In genomic region chr12:104535383-104535782, GRCh38 we compare ENCODE assay signal across 19 cellular contexts.
DNase-seq lines count a peak whose midpoint lies in the region; ATAC-seq and TF ChIP-seq lines count a peak whose summit lies in the region.
"Had no signal": no experiment of that assay in that cellular context is flagged by ENCODE, and none has a peak within 500 bp of the region (broad histone marks: within the 10 kb centered on the region; RNA-seq: fewer than 3 reads in every experiment).

No MANE protein-coding gene starts in this region.

- peaks cover 84% of the 10 kb centered on the region for H3K4me1 Mint-ChIP-seq in central memory CD8-positive, alpha-beta T cell
- H3K4me1 Mint-ChIP-seq in naive B cell, result peaks cover 76 to 89% (median 85%) of the 10 kb centered on the region in 3 donors

- ATAC-seq in central memory CD8-positive, alpha-beta T cell (replicated peaks; ENCODE audit: extremely low read depth, poor library complexity, severe bottlenecking), result no peak
- no peak for ATAC-seq in naive B cell (ENCODE audit: low read depth in 2 of 2)
- no peak for ATAC-seq in GM18511 (IDR thresholded peaks at IDR 0.05; ENCODE audit: unreplicated experiment)
- ATAC-seq: HCT116; stimulated activated memory B cell treated with anti-CD40 and anti-IgM and Interleukin-4, amounts not matched to agents 10 μg/mL and 1 μg/mL and 100 μg/mL, for 72 hours had no signal

- no peaks in the 10 kb centered on the region for H3K9me3 Mint-ChIP-seq in central memory CD8-positive, alpha-beta T cell
- H3K9me3 Mint-ChIP-seq in naive B cell, result peaks cover 0 to 4% (median 0%) of the 10 kb centered on the region in 7 donors
- H3K9me3 Mint-ChIP-seq: stimulated activated memory B cell treated with anti-CD40 and anti-IgM and Interleukin-4, amounts not matched to agents 10 μg/mL and 1 μg/mL and 100 μg/mL, for 72 hours had no signal

- DNase-seq in AG10803 (ENCODE audit: low read depth) (peak; percentile 94), RPMI7951 (ENCODE audit: low read depth) (peak; percentile 47), naive B cell (no peak), T1000 (lab: John Stamatoyannopoulos, UW) (no peak), activated gamma-delta T cell treated with Interleukin-2 at 50 U/mL for 16 hours (no peak), T-helper 9 cell (no peak)
- DNase-seq in central memory CD8-positive, alpha-beta T cell (ENCODE audit: low spot score in 2 of 2), result no peak
- DNase-seq: ACHN, activated gamma-delta T cell, anterior cingulate cortex, colonic mucosa, COR-L47, KG1, NCI-H2081 treated with DMSO at 0.1 percent for 48 hours, NCI-H524, tibial artery had no signal

- peak overlapping the region; percentile 7 for H3K27ac Mint-ChIP-seq in central memory CD8-positive, alpha-beta T cell (ENCODE audit: low read depth)
- peak overlapping the region in 4 of 6 donors; percentile 47 to 66 (median 48) for H3K27ac Mint-ChIP-seq in naive B cell

- TF ChIP-seq CTCF in AG10803 (conservative IDR thresholded peaks at IDR 0.05; ENCODE audit: low read length), result no peak

- no peak overlapping the region for H3K4me3 Mint-ChIP-seq in central memory CD8-positive, alpha-beta T cell
- H3K4me3 Mint-ChIP-seq in naive B cell, result peak overlapping the region in 1 of 8 donors; percentile 4
- H3K4me3 Mint-ChIP-seq: stimulated activated memory B cell treated with anti-CD40 and anti-IgM and Interleukin-4, amounts not matched to agents 10 μg/mL and 1 μg/mL and 100 μg/mL, for 72 hours had no signal

- peaks cover 8% of the 10 kb centered on the region for H3K36me3 Mint-ChIP-seq in central memory CD8-positive, alpha-beta T cell (ENCODE audit: insufficient read depth)
- peaks cover 9 to 20% of the 10 kb centered on the region in 2 donors for H3K36me3 Mint-ChIP-seq in naive B cell

- H3K27me3 Mint-ChIP-seq in central memory CD8-positive, alpha-beta T cell, result no peaks in the 10 kb centered on the region
- no peaks in the 10 kb centered on the region for H3K27me3 Mint-ChIP-seq in naive B cell
- H3K27me3 Mint-ChIP-seq: stimulated activated memory B cell treated with anti-CD40 and anti-IgM and Interleukin-4, amounts not matched to agents 10 μg/mL and 1 μg/mL and 100 μg/mL, for 72 hours had no signal

- no peak overlapping the region for H3K4me3 ChIP-seq in AG10803 (ENCODE audit: low read length)
- H3K4me3 ChIP-seq: colonic mucosa, tibial artery had no signal

Comparison
In these comparisons a context has a peak if more than half of its experiments do, and no peak if none do; other contexts are left out.
1. DNase-seq: peak in AG10803 (single experiment) and RPMI7951 (single experiment); none in central memory CD8-positive, alpha-beta T cell (0 of 2), naive B cell (single experiment), T1000 (single experiment), activated gamma-delta T cell treated with Interleukin-2 at 50 U/mL for 16 hours (single experiment) and T-helper 9 cell (single experiment).